Comparison of ENCODE assay signal across 1 cellular context in the genomic region with DNA sequence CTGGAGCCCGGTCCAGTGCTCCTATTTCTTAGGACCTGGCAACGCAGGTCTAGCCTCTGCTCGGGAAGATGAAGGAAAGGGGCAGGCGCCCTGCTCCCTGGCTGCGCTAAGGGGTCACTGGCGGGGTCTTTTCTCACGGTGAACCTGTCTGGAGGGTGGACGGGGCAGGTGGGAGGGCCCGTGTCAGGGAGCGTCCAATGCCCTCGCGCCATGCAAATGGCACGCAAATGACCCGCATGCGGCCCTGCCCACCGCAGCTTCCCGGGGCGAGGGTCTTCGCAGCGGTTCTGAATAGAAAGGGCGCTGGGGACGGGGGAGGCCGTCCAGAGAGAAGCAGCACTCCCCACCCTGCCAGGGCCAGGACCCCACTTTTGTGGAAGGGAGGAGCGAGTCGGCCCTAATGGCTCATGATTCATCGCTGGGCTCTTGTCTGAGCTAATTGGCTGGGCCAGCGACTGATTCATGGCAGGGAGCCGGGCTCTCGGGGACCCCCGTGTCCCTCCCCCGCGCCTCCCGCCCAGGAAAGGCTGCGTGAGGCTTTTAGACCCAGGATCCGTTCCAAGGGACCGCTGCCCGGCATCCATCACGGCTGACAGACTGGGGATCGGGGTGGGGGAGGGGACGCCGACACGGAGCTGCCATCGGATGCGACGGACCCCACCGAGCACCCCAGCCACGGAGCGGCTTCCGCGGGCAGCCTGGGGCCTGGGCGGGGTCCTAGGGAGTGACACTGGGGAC.
TF ChIP-seq lines count a peak whose summit lies in the region.

No MANE protein-coding gene starts in this region.

TF ChIP-seq in IMR-90, 13 proteins besides CTCF, POLR2A, EP300 and RAD21:
- TF ChIP-seq RCOR1 (IDR thresholded peaks at IDR 0.05; ENCODE audit: insufficient replicate concordance, low read length) = no peak
- TF ChIP-seq, protein P1, sequence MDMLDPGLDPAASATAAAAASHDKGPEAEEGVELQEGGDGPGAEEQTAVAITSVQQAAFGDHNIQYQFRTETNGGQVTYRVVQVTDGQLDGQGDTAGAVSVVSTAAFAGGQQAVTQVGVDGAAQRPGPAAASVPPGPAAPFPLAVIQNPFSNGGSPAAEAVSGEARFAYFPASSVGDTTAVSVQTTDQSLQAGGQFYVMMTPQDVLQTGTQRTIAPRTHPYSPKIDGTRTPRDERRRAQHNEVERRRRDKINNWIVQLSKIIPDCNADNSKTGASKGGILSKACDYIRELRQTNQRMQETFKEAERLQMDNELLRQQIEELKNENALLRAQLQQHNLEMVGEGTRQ (IDR thresholded peaks at IDR 0.05; ENCODE audit: low read depth, low read length) = no peak
- TF ChIP-seq BHLHE40 (IDR thresholded peaks at IDR 0.05; ENCODE audit: low read depth, low read length) = no peak
- no peak for TF ChIP-seq MAFK (IDR thresholded peaks at IDR 0.05; ENCODE audit: low read depth, low read length)
- TF ChIP-seq CHD1 (IDR thresholded peaks at IDR 0.05; ENCODE audit: low read depth, low read length) = no peak
- TF ChIP-seq RFX5 (IDR thresholded peaks at IDR 0.05; ENCODE audit: low read depth, low read length) = no peak
- no peak for TF ChIP-seq FOS (IDR thresholded peaks at IDR 0.05; ENCODE audit: low read depth, low read length)
- TF ChIP-seq MXI1 (IDR thresholded peaks at IDR 0.05; ENCODE audit: borderline replicate concordance, low read depth, low read length) = no peak
- TF ChIP-seq SMC3 (IDR thresholded peaks at IDR 0.05; ENCODE audit: low read depth, low read length) = no peak
- TF ChIP-seq CEBPB (IDR thresholded peaks at IDR 0.05; ENCODE audit: low read depth, low read length) = no peak
- no peak for TF ChIP-seq NFE2L2 (IDR thresholded peaks at IDR 0.05; ENCODE audit: low read depth, low read length)
- no peak for TF ChIP-seq MAZ (IDR thresholded peaks at IDR 0.05; ENCODE audit: borderline replicate concordance, low read depth, low read length)
- TF ChIP-seq, protein P2, sequence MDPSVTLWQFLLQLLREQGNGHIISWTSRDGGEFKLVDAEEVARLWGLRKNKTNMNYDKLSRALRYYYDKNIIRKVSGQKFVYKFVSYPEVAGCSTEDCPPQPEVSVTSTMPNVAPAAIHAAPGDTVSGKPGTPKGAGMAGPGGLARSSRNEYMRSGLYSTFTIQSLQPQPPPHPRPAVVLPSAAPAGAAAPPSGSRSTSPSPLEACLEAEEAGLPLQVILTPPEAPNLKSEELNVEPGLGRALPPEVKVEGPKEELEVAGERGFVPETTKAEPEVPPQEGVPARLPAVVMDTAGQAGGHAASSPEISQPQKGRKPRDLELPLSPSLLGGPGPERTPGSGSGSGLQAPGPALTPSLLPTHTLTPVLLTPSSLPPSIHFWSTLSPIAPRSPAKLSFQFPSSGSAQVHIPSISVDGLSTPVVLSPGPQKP (IDR thresholded peaks at IDR 0.05; ENCODE audit: borderline replicate concordance, low read depth, low read length) = no peak
